ENCODE assay signal across 18 cellular contexts in genomic region chr2:161371869-161372268, GRCh38. TPM values are rescaled to one million over a fixed set of nuclear protein-coding genes. Genes with fewer than 3 reads are reported as not detected.
"Had no signal": no experiment of that assay in that cellular context is flagged by ENCODE, and none has a peak within 500 bp of the region (broad histone marks: within the 10 kb centered on the region; RNA-seq: fewer than 3 reads in every experiment).

No MANE protein-coding gene starts in this region.

- H3K4me2 ChIP-seq: hepatocyte had no signal

- H3K79me2 ChIP-seq: hepatocyte, parathyroid adenoma had no signal

- DNase-seq: activated CD4-positive, alpha-beta T cell treated with anti-CD3 and anti-CD28 coated beads, Interleukin-2, amount 50 U/mL, for 48 hours; activated naive CD4-positive, alpha-beta T cell treated with anti-CD3 and anti-CD28 coated beads, Interleukin-2, amount 10 ng/mL, durations not matched to agents 7 days and 5 days; activated T-cell treated with anti-CD3 and anti-CD28 coated beads, Interleukin-2, amount 50 U/mL, for 1 hour; colonic mucosa; mammary epithelial cell; naive B cell; retina; stimulated activated CD4-positive, alpha-beta T cell treated with anti-CD3 and anti-CD28 coated beads, Interleukin-2, amount 100 ng/mL, for 48 hours; stimulated activated naive CD4-positive, alpha-beta T cell; tibial artery; uterus had no signal

- ATAC-seq: esophagus mucosa, left lobe of liver had no signal

- H3K27ac ChIP-seq: colonic mucosa, hepatocyte, neutrophil, parathyroid adenoma, tibial artery, uterus had no signal

- H3K4me3 ChIP-seq: colonic mucosa, hepatocyte, tibial artery, uterus had no signal

- H3K36me3 ChIP-seq: colonic mucosa, uterus had no signal

- H3K9me3 Mint-ChIP-seq: activated naive CD4-positive, alpha-beta T cell treated with anti-CD3 and anti-CD28 coated beads, Interleukin-2, amount 10 ng/mL, durations not matched to agents 7 days and 5 days; naive B cell had no signal

- H3K27me3 ChIP-seq: colonic mucosa, hepatocyte, neutrophil, tibial artery, uterus had no signal

- H3K4me1 ChIP-seq: colonic mucosa, parathyroid adenoma, tibial artery, uterus had no signal

- H3K27ac Mint-ChIP-seq: activated naive CD4-positive, alpha-beta T cell treated with anti-CD3 and anti-CD28 coated beads, Interleukin-2, amount 10 ng/mL, durations not matched to agents 7 days and 5 days; naive B cell had no signal

- H2AFZ ChIP-seq: hepatocyte, parathyroid adenoma had no signal

- H3K4me1 Mint-ChIP-seq: activated naive CD4-positive, alpha-beta T cell treated with anti-CD3 and anti-CD28 coated beads, Interleukin-2, amount 10 ng/mL, durations not matched to agents 7 days and 5 days; naive B cell had no signal

- H3K27me3 Mint-ChIP-seq: activated naive CD4-positive, alpha-beta T cell treated with anti-CD3 and anti-CD28 coated beads, Interleukin-2, amount 10 ng/mL, durations not matched to agents 7 days and 5 days; naive B cell had no signal

- H3K4me3 Mint-ChIP-seq: activated naive CD4-positive, alpha-beta T cell treated with anti-CD3 and anti-CD28 coated beads, Interleukin-2, amount 10 ng/mL, durations not matched to agents 7 days and 5 days; naive B cell had no signal

- H3K9me3 ChIP-seq: colonic mucosa, neutrophil, tibial artery, uterus had no signal

RNA-seq across cellular contexts. Expression of gene TBR1, which starts 44.2 kb away (rescaled TPM):
- total RNA-seq: colonic mucosa, esophagus mucosa, hepatocyte, left lobe of liver, skeletal muscle tissue, subcutaneous adipose tissue, uterus had no signal
- polyA plus RNA-seq: hepatocyte, mammary epithelial cell had no signal
